Comparison of ENCODE assay signal across 1 cellular context in the genomic region with DNA sequence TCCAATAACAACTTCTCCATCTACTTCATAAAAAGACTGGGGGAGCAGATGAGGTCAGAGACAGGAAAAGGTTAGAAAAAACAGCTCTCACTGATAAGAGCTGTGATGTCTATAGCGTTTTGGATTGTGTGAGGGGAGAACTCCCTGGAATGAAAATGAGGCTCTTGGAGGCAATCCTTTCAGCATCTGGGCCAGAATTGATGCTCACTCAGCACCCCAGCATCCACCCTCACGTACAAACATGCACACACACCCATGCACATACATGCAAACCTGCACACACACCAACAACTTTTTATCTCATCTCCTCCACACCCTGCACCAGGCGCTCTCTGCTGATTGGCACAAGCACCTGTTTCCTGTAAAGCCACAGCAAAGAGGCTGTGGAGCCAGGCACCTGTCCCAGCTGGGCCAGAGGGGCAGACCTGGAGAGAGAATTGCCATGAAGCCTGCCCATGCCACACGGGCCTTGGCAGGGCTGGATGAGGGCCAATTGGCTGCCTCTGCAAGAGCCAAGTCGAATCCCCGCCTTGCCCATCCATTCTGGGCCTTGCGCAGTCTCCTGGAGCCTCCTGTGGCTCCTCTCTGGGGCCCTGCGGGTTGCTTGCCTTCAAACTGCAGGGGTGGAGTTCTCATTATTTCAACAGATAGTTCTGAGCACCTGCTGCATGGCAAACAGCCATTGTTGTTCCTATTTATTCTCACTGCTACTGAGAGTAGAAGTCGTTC.
A peak's percentile ranks its signal among the peaks of the same experiment; 100 is the strongest.
TF ChIP-seq lines count a peak whose summit lies in the region.

No MANE protein-coding gene starts in this region.

TF ChIP-seq in HEK293, 187 proteins besides CTCF, POLR2A, EP300 and RAD21 (continued from another document):
- TF ChIP-seq ZNF792 (tag by site-specific recombination; IDR thresholded peaks at IDR 0.05) (no peak), GLIS1 (tag by site-specific recombination; IDR thresholded peaks at IDR 0.05) (peak; percentile 81), ZNF132 (tag by site-specific recombination; IDR thresholded peaks at IDR 0.05; ENCODE audit: borderline replicate concordance) (no peak), ELK4 (IDR thresholded peaks at IDR 0.05; ENCODE audit: borderline replicate concordance, low read depth, low read length) (no peak), ZNF629 (tag by site-specific recombination; IDR thresholded peaks at IDR 0.05) (peak; percentile 48)
